Comparison of ENCODE assay signal across 16 cellular contexts in the genomic region with DNA sequence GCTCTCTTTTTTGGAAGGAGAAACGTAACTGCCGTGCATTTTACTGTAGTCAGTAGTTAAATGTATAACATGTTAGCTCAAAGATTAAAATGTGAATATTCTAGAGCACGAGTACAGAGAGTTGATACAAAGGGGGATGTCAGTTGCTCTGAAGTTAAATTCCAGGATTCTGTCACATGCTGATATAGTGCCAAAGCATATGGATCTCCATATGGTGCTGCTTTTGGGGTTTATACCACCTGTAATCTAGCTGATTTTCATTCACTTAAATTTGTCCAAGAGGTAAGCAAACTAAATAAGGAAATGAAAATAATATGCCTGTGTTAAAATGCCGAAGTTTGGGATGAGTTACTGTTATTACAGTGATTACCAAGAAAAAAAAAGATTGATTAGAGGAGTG.
"Had no signal": no experiment of that assay in that cellular context is flagged by ENCODE, and none has a peak within 500 bp of the region (broad histone marks: within the 10 kb centered on the region; RNA-seq: fewer than 3 reads in every experiment).

No MANE protein-coding gene starts in this region.

- H3K9me3 Mint-ChIP-seq: naive thymus-derived CD4-positive, alpha-beta T cell; stimulated activated effector memory CD8-positive, alpha-beta T cell treated with anti-CD3 and anti-CD28 coated beads, Interleukin-12 subunit alpha, Interleukin-12 subunit beta, amount 100 ng/mL, for 72 hours; type B pancreatic cell had no signal

- ATAC-seq: heart left ventricle; naive thymus-derived CD4-positive, alpha-beta T cell; psoas muscle; right lobe of liver; stimulated activated effector memory CD8-positive, alpha-beta T cell treated with anti-CD3 and anti-CD28 coated beads, Interleukin-12 subunit alpha, Interleukin-12 subunit beta, amount 100 ng/mL, for 72 hours; stimulated activated naive CD8-positive, alpha-beta T cell treated with anti-CD3 and anti-CD28 coated beads, Interleukin-15, Interleukin-2, amounts not matched to agents 100 U/mL and 50 U/mL, for 24 hours had no signal

- H3K4me3 Mint-ChIP-seq: naive thymus-derived CD4-positive, alpha-beta T cell; stimulated activated effector memory CD8-positive, alpha-beta T cell treated with anti-CD3 and anti-CD28 coated beads, Interleukin-12 subunit alpha, Interleukin-12 subunit beta, amount 100 ng/mL, for 72 hours; type B pancreatic cell had no signal

- H3K4me1 Mint-ChIP-seq: stimulated activated effector memory CD8-positive, alpha-beta T cell treated with anti-CD3 and anti-CD28 coated beads, Interleukin-12 subunit alpha, Interleukin-12 subunit beta, amount 100 ng/mL, for 72 hours had no signal

- H3K27ac Mint-ChIP-seq: naive thymus-derived CD4-positive, alpha-beta T cell; stimulated activated effector memory CD8-positive, alpha-beta T cell treated with anti-CD3 and anti-CD28 coated beads, Interleukin-12 subunit alpha, Interleukin-12 subunit beta, amount 100 ng/mL, for 72 hours; type B pancreatic cell had no signal

- H3K27me3 Mint-ChIP-seq: naive thymus-derived CD4-positive, alpha-beta T cell; type B pancreatic cell had no signal

- H3K36me3 Mint-ChIP-seq: stimulated activated effector memory CD8-positive, alpha-beta T cell treated with anti-CD3 and anti-CD28 coated beads, Interleukin-12 subunit alpha, Interleukin-12 subunit beta, amount 100 ng/mL, for 72 hours; type B pancreatic cell had no signal

- DNase-seq: dorsolateral prefrontal cortex; effector CD8-positive, alpha-beta T cell; foreskin melanocyte; heart left ventricle; hippocampal formation; naive thymus-derived CD4-positive, alpha-beta T cell; psoas muscle; retina; right lobe of liver; stimulated activated CD4-positive, alpha-beta T cell treated with anti-CD3 and anti-CD28 coated beads, Interleukin-4, amount 100 ng/mL, for 1 hour; stimulated activated CD8-positive, alpha-beta memory T cell treated with anti-CD3 and anti-CD28 coated beads, Interleukin-4, amount 100 ng/mL, for 48 hours; stimulated activated naive CD8-positive, alpha-beta T cell treated with anti-CD3 and anti-CD28 coated beads, Interleukin-15, Interleukin-2, amounts not matched to agents 100 U/mL and 50 U/mL, for 24 hours; thyroid gland; uterus had no signal
